Comparison of ENCODE assay signal across 26 cellular contexts in genomic region chr3:102514241-102514640, GRCh38.
DNase-seq lines count a peak whose midpoint lies in the region; ATAC-seq and TF ChIP-seq lines count a peak whose summit lies in the region.
"Had no signal": no experiment of that assay in that cellular context is flagged by ENCODE, and none has a peak within 500 bp of the region (broad histone marks: within the 10 kb centered on the region; RNA-seq: fewer than 3 reads in every experiment).

No MANE protein-coding gene starts in this region.

- H4K20me1 ChIP-seq in neural progenitor cell (ENCODE audit: low read depth): no peaks in the 10 kb centered on the region

- H3K4me3 ChIP-seq in neural progenitor cell: no peak overlapping the region
- H3K4me3 ChIP-seq: gastroesophageal sphincter, hepatocyte had no signal

- no peaks in the 10 kb centered on the region for H3K9me3 Mint-ChIP-seq in neural progenitor cell
- H3K9me3 Mint-ChIP-seq: activated B cell treated with CpG ODN at 0.5 μM for 24 hours; activated CD4-positive, alpha-beta T cell treated with anti-CD3 and anti-CD28 coated beads, Interleukin-2, amount 10 ng/mL, durations not matched to agents 7 days and 5 days; nephron had no signal

- no peak overlapping the region for H3K4me2 ChIP-seq in neural progenitor cell
- H3K4me2 ChIP-seq: hepatocyte, KMS-11 had no signal

- H3K27ac Mint-ChIP-seq in neural progenitor cell: no peak overlapping the region
- H3K27ac Mint-ChIP-seq: activated B cell treated with CpG ODN at 0.5 μM for 24 hours; activated CD4-positive, alpha-beta T cell treated with anti-CD3 and anti-CD28 coated beads, Interleukin-2, amount 10 ng/mL, durations not matched to agents 7 days and 5 days; activated naive CD8-positive, alpha-beta T cell; CD14-positive monocyte; nephron; type B pancreatic cell had no signal

- no peaks in the 10 kb centered on the region for H3F3A ChIP-seq in neural progenitor cell (ENCODE audit: low read depth)

- no peak overlapping the region for H3K27ac ChIP-seq in neural progenitor cell
- H3K27ac ChIP-seq: gastroesophageal sphincter, hepatocyte, HL-60, KMS-11 had no signal

- H3K27me3 Mint-ChIP-seq in neural progenitor cell (ENCODE audit: insufficient read depth, low read depth): no peaks in the 10 kb centered on the region

- H3K36me3 Mint-ChIP-seq in neural progenitor cell: no peaks in the 10 kb centered on the region
- H3K36me3 Mint-ChIP-seq: activated naive CD8-positive, alpha-beta T cell; CD14-positive monocyte; type B pancreatic cell had no signal

- no peaks in the 10 kb centered on the region for H3K79me2 ChIP-seq in neural progenitor cell (ENCODE audit: low read depth)
- H3K79me2 ChIP-seq: hepatocyte had no signal

- H2AFZ ChIP-seq in neural progenitor cell (replicated peaks): no peak overlapping the region
- H2AFZ ChIP-seq: hepatocyte had no signal

- H3K4me1 ChIP-seq in neural progenitor cell: no peaks in the 10 kb centered on the region
- H3K4me1 ChIP-seq: gastroesophageal sphincter had no signal

- H3K27me3 ChIP-seq in neural progenitor cell: no peaks in the 10 kb centered on the region
- H3K27me3 ChIP-seq: gastroesophageal sphincter, hepatocyte had no signal

- H3K9ac ChIP-seq in neural progenitor cell: no peak overlapping the region
- H3K9ac ChIP-seq: KMS-11 had no signal

- peak; percentile 2 for DNase-seq in NCI-H345 (lab: John Stamatoyannopoulos, UW)
- DNase-seq in NCI-H345 treated with DMSO at 0.1 percent for 48 hours (lab: John Stamatoyannopoulos, UW; ENCODE audit: unreplicated experiment): no peak
- peak; percentile 5 for DNase-seq in NCI-H146 treated with DMSO at 0.1 percent for 48 hours (lab: John Stamatoyannopoulos, UW; ENCODE audit: unreplicated experiment)
- DNase-seq in NCI-H82 (lab: John Stamatoyannopoulos, UW): peak; percentile 94
- no peak for DNase-seq in neural progenitor cell (ENCODE audit: low spot score)
- no peak for DNase-seq in kidney glomerular epithelial cell (lab: John Stamatoyannopoulos, UW)
- no peak for DNase-seq in NCI-H226
- DNase-seq: 8988T; activated B cell treated with CpG ODN at 0.5 μM for 24 hours; activated CD4-positive, alpha-beta T cell treated with anti-CD3 and anti-CD28 coated beads, Interleukin-2, amount 10 ng/mL, durations not matched to agents 7 days and 5 days; activated effector memory CD4-positive, alpha-beta T cell treated with anti-CD3 and anti-CD28 coated beads, Interleukin-2, amount 50 U/mL, for 16 hours; activated T-cell treated with anti-CD3 and anti-CD28 coated beads, Interleukin-2, amount 50 U/mL, for 1 hour; HCEC 1CT; MM.1S; NCI-H1694 treated with DMSO at 0.1 percent for 48 hours; NK-92 treated with Interleukin-12 subunit alpha and Interleukin-12 subunit beta, amount 100 ng/mL, for 24 hours; stimulated activated naive CD4-positive, alpha-beta T cell had no signal

- no peaks in the 10 kb centered on the region for H3K36me3 ChIP-seq in neural progenitor cell
- H3K36me3 ChIP-seq: gastroesophageal sphincter had no signal

- no peaks in the 10 kb centered on the region for H3K4me1 Mint-ChIP-seq in neural progenitor cell
- H3K4me1 Mint-ChIP-seq: activated B cell treated with CpG ODN at 0.5 μM for 24 hours; activated CD4-positive, alpha-beta T cell treated with anti-CD3 and anti-CD28 coated beads, Interleukin-2, amount 10 ng/mL, durations not matched to agents 7 days and 5 days had no signal

- ATAC-seq in GM18868 (IDR thresholded peaks at IDR 0.05; ENCODE audit: unreplicated experiment): no peak
- ATAC-seq: gastroesophageal sphincter had no signal

- no peak overlapping the region for H3K4me3 Mint-ChIP-seq in neural progenitor cell
- H3K4me3 Mint-ChIP-seq: activated B cell treated with CpG ODN at 0.5 μM for 24 hours; activated CD4-positive, alpha-beta T cell treated with anti-CD3 and anti-CD28 coated beads, Interleukin-2, amount 10 ng/mL, durations not matched to agents 7 days and 5 days; activated naive CD8-positive, alpha-beta T cell; CD14-positive monocyte; nephron; type B pancreatic cell had no signal

- H3K9me3 ChIP-seq in neural progenitor cell (ENCODE audit: low read depth): no peaks in the 10 kb centered on the region
- H3K9me3 ChIP-seq: gastroesophageal sphincter had no signal

- TF ChIP-seq CTCF in neural progenitor cell (IDR thresholded peaks at IDR 0.05): no peak

Comparison
In these comparisons a context has a peak if more than half of its experiments do, and no peak if none do; other contexts are left out.
1. DNase-seq: peak in NCI-H345 (single experiment), NCI-H146 treated with DMSO at 0.1 percent for 48 hours (single experiment) and NCI-H82 (single experiment); none in NCI-H345 treated with DMSO at 0.1 percent for 48 hours (single experiment), neural progenitor cell (single experiment), kidney glomerular epithelial cell (single experiment) and NCI-H226 (single experiment).